In the genomic region with DNA sequence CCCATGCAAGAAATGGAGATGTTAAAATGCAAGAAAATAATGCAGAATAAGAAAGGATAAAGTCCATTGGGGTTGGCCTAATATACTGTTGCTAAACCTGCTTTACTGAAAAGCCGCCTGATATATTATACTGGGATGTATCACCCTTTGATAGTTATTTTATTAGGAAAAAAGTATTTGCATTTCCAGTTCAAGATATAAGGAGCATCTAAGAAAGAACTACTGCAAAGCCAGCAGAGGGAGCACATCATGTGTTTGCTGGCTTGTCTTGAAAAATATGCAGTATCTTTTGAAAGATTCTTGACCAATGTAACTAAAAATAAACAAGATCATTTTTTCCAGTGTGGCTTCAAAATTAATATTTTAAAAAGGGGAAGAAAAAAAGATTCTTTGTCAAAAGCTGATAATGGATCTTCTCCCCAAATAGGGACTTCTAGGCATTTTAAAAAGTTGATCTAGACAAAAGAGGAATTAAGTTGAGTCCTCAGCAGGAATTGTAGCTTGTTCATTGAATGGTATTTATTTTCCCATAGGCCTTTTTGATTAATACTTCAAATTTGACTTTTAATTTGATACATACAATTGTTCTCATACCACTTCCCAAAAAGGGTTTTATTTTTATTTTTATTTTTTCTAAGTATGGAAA, we compare ENCODE assay signal across 7 cellular contexts.
DNase-seq lines count a peak whose midpoint lies in the region; ATAC-seq and TF ChIP-seq lines count a peak whose summit lies in the region.

No MANE protein-coding gene starts in this region.

- H3K4me1 ChIP-seq in psoas muscle: peaks cover 48% of the 10 kb centered on the region

- peaks cover 14% of the 10 kb centered on the region for H3K36me3 Mint-ChIP-seq in stimulated activated memory B cell treated with anti-CD40 and anti-IgM and Interleukin-4, amounts not matched to agents 10 μg/mL and 1 μg/mL and 100 μg/mL, for 72 hours

- peaks cover 3% of the 10 kb centered on the region for H3K9me3 Mint-ChIP-seq in stimulated activated memory B cell treated with anti-CD40 and anti-IgM and Interleukin-4, amounts not matched to agents 10 μg/mL and 1 μg/mL and 100 μg/mL, for 72 hours

- peaks cover 35% of the 10 kb centered on the region for H3K4me1 Mint-ChIP-seq in stimulated activated memory B cell treated with anti-CD40 and anti-IgM and Interleukin-4, amounts not matched to agents 10 μg/mL and 1 μg/mL and 100 μg/mL, for 72 hours

- H3K9me3 ChIP-seq in psoas muscle: no peaks in the 10 kb centered on the region

- intact Hi-C loops in psoas muscle (cut with DNase I): loop anchor here (10.0 kb wide), 2 partner anchors 460 to 640 kb away; no protein-coding TSS in a partner anchor

- no peaks in the 10 kb centered on the region for H3K27me3 ChIP-seq in psoas muscle (ENCODE audit: insufficient read depth in 3 of 3, low read length in 2 of 3)

- H3K27ac ChIP-seq in psoas muscle: no peak overlapping the region

- no peak overlapping the region for H3K4me3 ChIP-seq in GM12864 (ENCODE audit: low read depth, low read length)
- H3K4me3 ChIP-seq in epithelial cell of proximal tubule (ENCODE audit: low read depth, low read length): no peak overlapping the region
- H3K4me3 ChIP-seq in psoas muscle: no peak overlapping the region

- peak in 1 of 4 donors; percentile 44 for ATAC-seq in psoas muscle
- ATAC-seq in stimulated activated memory B cell treated with anti-CD40 and anti-IgM and Interleukin-4, amounts not matched to agents 10 μg/mL and 1 μg/mL and 100 μg/mL, for 72 hours: no peak

- H3K27ac Mint-ChIP-seq in stimulated activated memory B cell treated with anti-CD40 and anti-IgM and Interleukin-4, amounts not matched to agents 10 μg/mL and 1 μg/mL and 100 μg/mL, for 72 hours: no peak overlapping the region

- no peak for DNase-seq in GM12864 (ENCODE audit: low read depth)
- DNase-seq in NCI-H2227 treated with DMSO at 0.1 percent for 48 hours (lab: John Stamatoyannopoulos, UW): peak; percentile 28
- no peak for DNase-seq in epithelial cell of proximal tubule (ENCODE audit: low read depth)
- no peak for DNase-seq in psoas muscle
- DNase-seq in activated CD4-positive, alpha-beta T cell treated with anti-CD3 and anti-CD28 coated beads, Interleukin-2, amount 50 U/mL, for 1 hour: no peak
- DNase-seq in iPS-NIHi7 (ENCODE audit: extremely low spot score): no peak

- H3K27me3 Mint-ChIP-seq in stimulated activated memory B cell treated with anti-CD40 and anti-IgM and Interleukin-4, amounts not matched to agents 10 μg/mL and 1 μg/mL and 100 μg/mL, for 72 hours: no peaks in the 10 kb centered on the region

- no peak overlapping the region for H3K4me3 Mint-ChIP-seq in stimulated activated memory B cell treated with anti-CD40 and anti-IgM and Interleukin-4, amounts not matched to agents 10 μg/mL and 1 μg/mL and 100 μg/mL, for 72 hours

- H3K36me3 ChIP-seq in psoas muscle (ENCODE audit: insufficient read depth in 1 of 2, low read depth in 1 of 2): no peaks in the 10 kb centered on the region

- TF ChIP-seq CTCF in GM12864 (IDR thresholded peaks at IDR 0.05; ENCODE audit: low read depth, low read length, missing control alignments): peak; percentile 45
- peak; percentile 75 for TF ChIP-seq CTCF in epithelial cell of proximal tubule (conservative IDR thresholded peaks at IDR 0.05; ENCODE audit: low read depth, low read length)
- TF ChIP-seq CTCF in psoas muscle (IDR thresholded peaks at IDR 0.05): peak; percentile 37

- 84 to 100% (median 91%) methylated on average over 1 of the region's 1 CpG for WGBS in psoas muscle, 3 donors
